Comparison of ENCODE assay signal across 8 cellular contexts in genomic region chr18:70358105-70358406, GRCh38.
DNase-seq lines count a peak whose midpoint lies in the region; ATAC-seq and TF ChIP-seq lines count a peak whose summit lies in the region.
"Not testable (repeated sequence)": the region's sequence is repeated elsewhere in the genome, so short reads cannot be mapped to it uniquely, and the experiment has no call there.

No MANE protein-coding gene starts in this region.

- CTCF ChIA-PET in MCF 10A (lab: Yijun Ruan, JAX) = interaction anchor here (0.7 to 1.4 kb wide), 6 partner anchors 8 to 163 kb away, joined by 3 read pairs; no protein-coding TSS in a partner anchor

- H4K20me1 ChIP-seq in OCI-LY3 (ENCODE audit: insufficient read depth, low read length) = not testable (repeated sequence)

- POLR2A ChIA-PET in MCF 10A (lab: Yijun Ruan, JAX) = interaction anchor here (0.6 to 2.3 kb wide), 12 partner anchors 8 to 166 kb away, joined by 3 to 20 read pairs (median 6); partner anchors contain the start of gene SOCS6

- not testable (repeated sequence) for H3K9me3 ChIP-seq in OCI-LY3 (ENCODE audit: insufficient read depth, low read length)

- not testable (repeated sequence) for H3K4me1 Mint-ChIP-seq in MCF 10A (ENCODE audit: insufficient read depth, unreplicated experiment); stimulated activated memory B cell treated with anti-CD40 and anti-IgM and Interleukin-4, amounts not matched to agents 10 μg/mL and 1 μg/mL and 100 μg/mL, for 72 hours

- H3K27ac Mint-ChIP-seq in MCF 10A (ENCODE audit: low read depth, unreplicated experiment) = peak overlapping the region; percentile 90
- not testable (repeated sequence) for H3K27ac Mint-ChIP-seq in stimulated activated memory B cell treated with anti-CD40 and anti-IgM and Interleukin-4, amounts not matched to agents 10 μg/mL and 1 μg/mL and 100 μg/mL, for 72 hours

- H3K27me3 ChIP-seq in OCI-LY3 (ENCODE audit: low read depth, low read length) = not testable (repeated sequence)

- H3K4me3 ChIP-seq in OCI-LY3 (ENCODE audit: low read length) = peak overlapping the region; percentile 6; the same call in 1 of the 2 replicates

- not testable (repeated sequence) for TF ChIP-seq CTCF in OCI-LY3 (IDR thresholded peaks at IDR 0.05; ENCODE audit: low read depth, low read length); MCF 10A (IDR thresholded peaks at IDR 0.05; ENCODE audit: unreplicated experiment)

- H3K9me3 Mint-ChIP-seq in MCF 10A (ENCODE audit: unreplicated experiment); stimulated activated memory B cell treated with anti-CD40 and anti-IgM and Interleukin-4, amounts not matched to agents 10 μg/mL and 1 μg/mL and 100 μg/mL, for 72 hours: not testable (repeated sequence)

- H3K79me2 ChIP-seq in OCI-LY3 (ENCODE audit: low read length) = not testable (repeated sequence)

- peak overlapping the region; percentile 34 for H3K27ac ChIP-seq in OCI-LY3 (ENCODE audit: low read length)

- H3K9ac ChIP-seq in OCI-LY3 (ENCODE audit: low read length) = not testable (repeated sequence)

- H3K4me2 ChIP-seq in OCI-LY3 (ENCODE audit: low read length) = peak overlapping the region; percentile 39

- DNase-seq in EL (peak; percentile 94), MCF 10A (ENCODE audit: unreplicated experiment) (peak; percentile 85), iris pigment epithelial cell (ENCODE audit: low read depth) (peak; percentile 91)

- intact Hi-C loops in MCF 10A (cut with micrococcal nuclease) = loop anchor here (1.0 kb wide), 1 partner anchor 64 kb away; no protein-coding TSS in a partner anchor

- not testable (repeated sequence) for BruUV-seq in MCF 10A (replicated peaks; lab: Mats Ljungman, UMichigan)

- not testable (repeated sequence) for H2AFZ ChIP-seq in OCI-LY3 (ENCODE audit: low read depth, low read length)

- not testable (repeated sequence) for H3K27me3 Mint-ChIP-seq in MCF 10A (ENCODE audit: insufficient read depth, unreplicated experiment); stimulated activated memory B cell treated with anti-CD40 and anti-IgM and Interleukin-4, amounts not matched to agents 10 μg/mL and 1 μg/mL and 100 μg/mL, for 72 hours

- peaks cover 18% of the 10 kb centered on the region for H3K36me3 ChIP-seq in OCI-LY3 (replicated peaks; ENCODE audit: low read depth, low read length)

- ATAC-seq in GM19043 (IDR thresholded peaks at IDR 0.05; ENCODE audit: low read depth, unreplicated experiment) (peak; percentile 62), HG02571 (IDR thresholded peaks at IDR 0.05; ENCODE audit: unreplicated experiment) (peak; percentile 81), HG03354 (IDR thresholded peaks at IDR 0.05; ENCODE audit: poor library complexity, severe bottlenecking, unreplicated experiment) (peak; percentile 70)
- ATAC-seq in stimulated activated memory B cell treated with anti-CD40 and anti-IgM and Interleukin-4, amounts not matched to agents 10 μg/mL and 1 μg/mL and 100 μg/mL, for 72 hours = peak; percentile 39

- H3K4me1 ChIP-seq in OCI-LY3 (ENCODE audit: low read length) = peaks cover 17% of the 10 kb centered on the region

- H3K4me3 Mint-ChIP-seq in MCF 10A (ENCODE audit: unreplicated experiment) = peak overlapping the region; percentile 57
- H3K4me3 Mint-ChIP-seq in stimulated activated memory B cell treated with anti-CD40 and anti-IgM and Interleukin-4, amounts not matched to agents 10 μg/mL and 1 μg/mL and 100 μg/mL, for 72 hours = not testable (repeated sequence)

- not testable (repeated sequence) for H3K36me3 Mint-ChIP-seq in MCF 10A (ENCODE audit: insufficient read depth, unreplicated experiment); stimulated activated memory B cell treated with anti-CD40 and anti-IgM and Interleukin-4, amounts not matched to agents 10 μg/mL and 1 μg/mL and 100 μg/mL, for 72 hours

Comparison
In these comparisons a context has a peak if more than half of its experiments do, and no peak if none do; other contexts are left out.
1. Peak in every context shown above with its lines: DNase-seq, ATAC-seq, H3K4me3 ChIP-seq and H3K27ac ChIP-seq.